ENCODE assay signal across 20 cellular contexts in genomic region chr7:1703475-1704325, GRCh38. TPM values are rescaled to one million over a fixed set of nuclear protein-coding genes. Genes with fewer than 3 reads are reported as not detected.
DNase-seq lines count a peak whose midpoint lies in the region; ATAC-seq and TF ChIP-seq lines count a peak whose summit lies in the region.
"Had no signal": no experiment of that assay in that cellular context is flagged by ENCODE, and none has a peak within 500 bp of the region (broad histone marks: within the 10 kb centered on the region; RNA-seq: fewer than 3 reads in every experiment).

No MANE protein-coding gene starts in this region.

- no peak overlapping the region for H3K4me3 Mint-ChIP-seq in natural killer cell treated with Interleukin-12 subunit alpha and Interleukin-12 subunit beta and Interleukin-15 and Interleukin-18, amount 100 ng/mL, for 72 hours
- H3K4me3 Mint-ChIP-seq in natural killer cell (no peak overlapping the region), neural progenitor cell (no peak overlapping the region)
- no peak overlapping the region for H3K4me3 Mint-ChIP-seq in CD8-positive, alpha-beta memory T cell
- H3K4me3 Mint-ChIP-seq: CD4-positive, CD25-positive, alpha-beta regulatory T cell had no signal

- H3K36me3 ChIP-seq in neural progenitor cell, result no peaks in the 10 kb centered on the region
- H3K36me3 ChIP-seq in CD8-positive, alpha-beta memory T cell (ENCODE audit: insufficient read depth, low read length), result no peaks in the 10 kb centered on the region
- H3K36me3 ChIP-seq in trophoblast cell (ENCODE audit: control insufficient read depth in 1 of 2, insufficient read depth in 2 of 2, low read length in 2 of 2), result no peaks in the 10 kb centered on the region
- H3K36me3 ChIP-seq: cardiac muscle cell had no signal

- peaks cover 21% of the 10 kb centered on the region for H4K20me1 ChIP-seq in neural progenitor cell (ENCODE audit: low read depth)

- H3K4me1 ChIP-seq in neural progenitor cell, result peaks cover 5% of the 10 kb centered on the region
- H3K4me1 ChIP-seq in CD8-positive, alpha-beta memory T cell (ENCODE audit: insufficient read depth, low read length), result no peaks in the 10 kb centered on the region
- no peaks in the 10 kb centered on the region for H3K4me1 ChIP-seq in trophoblast cell (ENCODE audit: control insufficient read depth in 1 of 2, insufficient read depth in 2 of 2, low read length in 2 of 2)

- no peaks in the 10 kb centered on the region for H3K9me3 ChIP-seq in neural progenitor cell (ENCODE audit: low read depth)
- H3K9me3 ChIP-seq in CD8-positive, alpha-beta memory T cell (ENCODE audit: low read length), result no peaks in the 10 kb centered on the region
- peaks cover 4% of the 10 kb centered on the region for H3K9me3 ChIP-seq in trophoblast cell (ENCODE audit: insufficient read depth, low read depth, low read length)

- WGBS in trophoblast cell (ENCODE audit: extremely low coverage, insufficient coverage, insufficient read length), result no CpG with 5 or more reads among the region's 20 CpGs

- H3K27me3 ChIP-seq in neural progenitor cell, result peaks cover 8% of the 10 kb centered on the region
- H3K27me3 ChIP-seq in CD8-positive, alpha-beta memory T cell (ENCODE audit: insufficient read depth, low read length, poor library complexity, severe bottlenecking), result no peaks in the 10 kb centered on the region
- no peaks in the 10 kb centered on the region for H3K27me3 ChIP-seq in trophoblast cell (ENCODE audit: insufficient read depth, low read length)
- H3K27me3 ChIP-seq: cardiac muscle cell had no signal

- H3F3A ChIP-seq in neural progenitor cell (ENCODE audit: low read depth), result peaks cover 16% of the 10 kb centered on the region

- peak; percentile 56 for DNase-seq in natural killer cell treated with Interleukin-12 subunit alpha and Interleukin-12 subunit beta and Interleukin-15 and Interleukin-18, amount 100 ng/mL, for 72 hours (ENCODE audit: low spot score)
- DNase-seq in natural killer cell (no peak), neural progenitor cell (ENCODE audit: low spot score) (peak; percentile 67), trophoblast cell (no peak), DMS153 (lab: John Stamatoyannopoulos, UW) (no peak)
- DNase-seq in activated CD8-positive, alpha-beta memory T cell treated with anti-CD3 and anti-CD28 coated beads, Interleukin-2, amount 50 U/mL, for 48 hours, result peak; percentile 28
- DNase-seq in CD8-positive, alpha-beta memory T cell, result no peak
- DNase-seq: activated CD4-positive, alpha-beta T cell treated with anti-CD3 and anti-CD28 coated beads for 1 hour; amniotic stem cell; CD4-positive, CD25-positive, alpha-beta regulatory T cell; foreskin fibroblast; NCI-H1048; NCI-H2029; NCI-H345; NK-92 treated with Interleukin-12 subunit alpha and Interleukin-12 subunit beta, amount 100 ng/mL, for 24 hours; right cardiac atrium had no signal

- intact Hi-C loops in natural killer cell (cut with micrococcal nuclease), result no loop called here

- H4K8ac ChIP-seq in trophoblast cell (ENCODE audit: low read depth, low read length), result no peak overlapping the region

- H4K91ac ChIP-seq in trophoblast cell (ENCODE audit: low read depth, low read length), result no peak overlapping the region

- no peaks in the 10 kb centered on the region for H3K4me1 Mint-ChIP-seq in natural killer cell treated with Interleukin-12 subunit alpha and Interleukin-12 subunit beta and Interleukin-15 and Interleukin-18, amount 100 ng/mL, for 72 hours (ENCODE audit: low read depth in 2 of 2)
- H3K4me1 Mint-ChIP-seq in natural killer cell (no peaks in the 10 kb centered on the region), neural progenitor cell (peaks cover 9% of the 10 kb centered on the region)
- no peaks in the 10 kb centered on the region for H3K4me1 Mint-ChIP-seq in CD8-positive, alpha-beta memory T cell
- H3K4me1 Mint-ChIP-seq: CD4-positive, CD25-positive, alpha-beta regulatory T cell had no signal

- peaks cover 10% of the 10 kb centered on the region for H3K36me3 Mint-ChIP-seq in natural killer cell treated with Interleukin-12 subunit alpha and Interleukin-12 subunit beta and Interleukin-15 and Interleukin-18, amount 100 ng/mL, for 72 hours
- H3K36me3 Mint-ChIP-seq in natural killer cell, result peaks cover 10% of the 10 kb centered on the region
- H3K36me3 Mint-ChIP-seq in neural progenitor cell, result peaks cover 20% of the 10 kb centered on the region
- H3K36me3 Mint-ChIP-seq in CD8-positive, alpha-beta memory T cell, result no peaks in the 10 kb centered on the region
- H3K36me3 Mint-ChIP-seq: CD4-positive, CD25-positive, alpha-beta regulatory T cell had no signal

- H3K23ac ChIP-seq in trophoblast cell (ENCODE audit: low read length), result no peak overlapping the region

- no peak overlapping the region for H4K12ac ChIP-seq in trophoblast cell (ENCODE audit: low read depth, low read length)

- H2BK5ac ChIP-seq in trophoblast cell (ENCODE audit: low read depth, low read length, poor library complexity), result no peak overlapping the region

- H3K27ac ChIP-seq in neural progenitor cell (no peak overlapping the region), trophoblast cell (ENCODE audit: low read depth, low read length) (no peak overlapping the region)
- H3K27ac ChIP-seq in CD8-positive, alpha-beta memory T cell (ENCODE audit: low read depth, low read length), result no peak overlapping the region
- H3K27ac ChIP-seq: cardiac muscle cell, epithelial cell of prostate, KMS-11 had no signal

- H3K79me2 ChIP-seq in neural progenitor cell (ENCODE audit: low read depth), result no peaks in the 10 kb centered on the region
- H3K79me2 ChIP-seq in trophoblast cell (ENCODE audit: control insufficient read depth, insufficient read depth, low read length, poor library complexity), result no peaks in the 10 kb centered on the region

- H3K4me2 ChIP-seq in neural progenitor cell (no peak overlapping the region), trophoblast cell (ENCODE audit: low read length) (no peak overlapping the region)
- H3K4me2 ChIP-seq: KMS-11 had no signal

- ATAC-seq in natural killer cell treated with Interleukin-12 subunit alpha and Interleukin-12 subunit beta and Interleukin-15 and Interleukin-18, amount 100 ng/mL, for 72 hours, result no peak
- no peak for ATAC-seq in natural killer cell

- no peak overlapping the region for H2AFZ ChIP-seq in neural progenitor cell (replicated peaks)
- H2AFZ ChIP-seq in trophoblast cell (ENCODE audit: insufficient read depth, low read length, poor library complexity), result no peak overlapping the region

- POLR2A ChIA-PET in CD8-positive, alpha-beta memory T cell (lab: Charles Lee), result no interaction called here

- H3K27me3 Mint-ChIP-seq in natural killer cell treated with Interleukin-12 subunit alpha and Interleukin-12 subunit beta and Interleukin-15 and Interleukin-18, amount 100 ng/mL, for 72 hours, result peaks cover 6 to 18% of the 10 kb centered on the region in 2 donors
- H3K27me3 Mint-ChIP-seq in natural killer cell (ENCODE audit: low read depth in 2 of 2) (peaks cover 10 to 18% of the 10 kb centered on the region in 2 donors), neural progenitor cell (ENCODE audit: insufficient read depth, low read depth) (no peaks in the 10 kb centered on the region)
- peaks cover 7 to 28% of the 10 kb centered on the region in 2 donors for H3K27me3 Mint-ChIP-seq in CD8-positive, alpha-beta memory T cell

- H2BK12ac ChIP-seq in trophoblast cell (ENCODE audit: low read length), result no peak overlapping the region

- H3K4me3 ChIP-seq in neural progenitor cell, result no peak overlapping the region
- no peak overlapping the region for H3K4me3 ChIP-seq in CD8-positive, alpha-beta memory T cell (ENCODE audit: low read length)
- no peak overlapping the region for H3K4me3 ChIP-seq in trophoblast cell (ENCODE audit: low read depth, low read length)
- H3K4me3 ChIP-seq: cardiac muscle cell had no signal

- no peak overlapping the region for H2BK120ac ChIP-seq in trophoblast cell (ENCODE audit: insufficient read depth, low read length, poor library complexity)

- no peak overlapping the region for H3K18ac ChIP-seq in trophoblast cell (ENCODE audit: low read length)

- TF ChIP-seq CTCF in natural killer cell (IDR thresholded peaks at IDR 0.05) (no peak), neural progenitor cell (IDR thresholded peaks at IDR 0.05) (no peak)

- no peak overlapping the region for H3K4ac ChIP-seq in trophoblast cell (ENCODE audit: low read depth, low read length)

- no peak overlapping the region for H2AK5ac ChIP-seq in trophoblast cell (ENCODE audit: low read length)

- H3K14ac ChIP-seq in trophoblast cell (ENCODE audit: low read length), result no peak overlapping the region

- H3K9me3 Mint-ChIP-seq in natural killer cell treated with Interleukin-12 subunit alpha and Interleukin-12 subunit beta and Interleukin-15 and Interleukin-18, amount 100 ng/mL, for 72 hours, result no peaks in the 10 kb centered on the region
- no peaks in the 10 kb centered on the region for H3K9me3 Mint-ChIP-seq in natural killer cell
- H3K9me3 Mint-ChIP-seq in neural progenitor cell, result peaks cover 16% of the 10 kb centered on the region
- H3K9me3 Mint-ChIP-seq in CD8-positive, alpha-beta memory T cell, result peaks cover 0 to 8% (median 0%) of the 10 kb centered on the region in 5 donors

- H3K9ac ChIP-seq in neural progenitor cell (no peak overlapping the region), trophoblast cell (ENCODE audit: low read length) (no peak overlapping the region)
- H3K9ac ChIP-seq: KMS-11 had no signal

- no peak overlapping the region for H3K27ac Mint-ChIP-seq in natural killer cell treated with Interleukin-12 subunit alpha and Interleukin-12 subunit beta and Interleukin-15 and Interleukin-18, amount 100 ng/mL, for 72 hours
- no peak overlapping the region for H3K27ac Mint-ChIP-seq in natural killer cell
- H3K27ac Mint-ChIP-seq in neural progenitor cell, result no peak overlapping the region
- H3K27ac Mint-ChIP-seq in CD8-positive, alpha-beta memory T cell, result no peak overlapping the region
- H3K27ac Mint-ChIP-seq: activated T-helper 2 cell treated with anti-CD3 and anti-CD28 coated beads, Interferon-gamma antibody, Interleukin-2, Interleukin-4, amounts not matched to agents 10 μg/mL and 5 μg/mL and 100 μg/mL, durations not matched to agents 14 hours and 24 hours and 36 hours; CD4-positive, CD25-positive, alpha-beta regulatory T cell had no signal

- no peaks in the 10 kb centered on the region for H3K79me1 ChIP-seq in trophoblast cell (ENCODE audit: low read length)

- CTCF ChIA-PET in CD8-positive, alpha-beta memory T cell (lab: Charles Lee), result no interaction called here

RNA-seq across cellular contexts. Expression of gene ELFN1, which starts 33.6 kb away (rescaled TPM):
- total RNA-seq in natural killer cell treated with Interleukin-12 subunit alpha and Interleukin-12 subunit beta and Interleukin-15 and Interleukin-18, amount 100 ng/mL, for 72 hours, result under 1 TPM in 1 of 2 donors, not detected in 1; 0.11 TPM
- total RNA-seq in natural killer cell (under 1 TPM in 2 of 3 donors, not detected in 1; 0.30 to 0.45 TPM), neural progenitor cell (ENCODE audit: low replicate concordance) (2.2 and 13.6 TPM in 2 replicates)
- total RNA-seq in CD8-positive, alpha-beta memory T cell, result under 1 TPM; 0.15 to 0.22 TPM
- polyA plus RNA-seq in CD8-positive, alpha-beta memory T cell, result 0.20 TPM
- polyA plus RNA-seq in trophoblast cell (2013), result 0.68 and 0.78 TPM in 2 replicates
- total RNA-seq: activated T-helper 2 cell treated with anti-CD3 and anti-CD28 coated beads, Interferon-gamma antibody, Interleukin-2, Interleukin-4, amounts not matched to agents 10 μg/mL and 5 μg/mL and 100 μg/mL, durations not matched to agents 14 hours and 24 hours and 36 hours; CD4-positive, CD25-positive, alpha-beta regulatory T cell had no signal
- polyA plus RNA-seq: CD4-positive, CD25-positive, alpha-beta regulatory T cell had no signal

Comparison
In these comparisons a context has a peak if more than half of its experiments do, and no peak if none do; other contexts are left out.
1. DNase-seq: peak in natural killer cell treated with Interleukin-12 subunit alpha and Interleukin-12 subunit beta and Interleukin-15 and Interleukin-18, amount 100 ng/mL, for 72 hours (single experiment), activated CD8-positive, alpha-beta memory T cell treated with anti-CD3 and anti-CD28 coated beads, Interleukin-2, amount 50 U/mL, for 48 hours (single experiment) and neural progenitor cell (single experiment); none in natural killer cell (single experiment), CD8-positive, alpha-beta memory T cell (0 of 5), trophoblast cell (0 of 2) and DMS153 (single experiment).